Comparison of ENCODE assay signal across 24 cellular contexts in genomic region chr4:158190736-158191135, GRCh38. TPM values are rescaled to one million over a fixed set of nuclear protein-coding genes. Genes with fewer than 3 reads are reported as not detected.
"Had no signal": no experiment of that assay in that cellular context is flagged by ENCODE, and none has a peak within 500 bp of the region (broad histone marks: within the 10 kb centered on the region; RNA-seq: fewer than 3 reads in every experiment).

No MANE protein-coding gene starts in this region.

- H3K27me3 ChIP-seq: gastrocnemius medialis had no signal

- H3K4me3 ChIP-seq: coronary artery, gastrocnemius medialis, left ventricle myocardium inferior, lung, mucosa of descending colon had no signal

- ATAC-seq: activated CD8-positive, alpha-beta T cell treated with anti-CD3 and anti-CD28 coated beads for 36 hours; activated T-cell treated with anti-CD3 and anti-CD28 coated beads, Interleukin-2, amount 50 U/mL, for 4 hours; activated T-helper 17 cell treated with anti-CD3 and anti-CD28 coated beads, Interleukin-2, amount 50 U/mL, for 72 hours; effector memory CD8-positive, alpha-beta T cell; gastrocnemius medialis; mucosa of descending colon; natural killer cell treated with Interleukin-12 subunit alpha and Interleukin-12 subunit beta and Interleukin-15 and Interleukin-18, amount 100 ng/mL, for 72 hours; sciatic nerve; stimulated activated effector memory CD8-positive, alpha-beta T cell treated with anti-CD3 and anti-CD28 coated beads, Interleukin-12 subunit alpha, Interleukin-12 subunit beta, amount 100 ng/mL, for 72 hours; T-helper 17 cell; WTC11 had no signal

- H3K27ac ChIP-seq: gastrocnemius medialis, left ventricle myocardium inferior had no signal

- H3K4me1 ChIP-seq: gastrocnemius medialis had no signal

- DNase-seq: activated CD4-positive, alpha-beta T cell treated with anti-CD3 and anti-CD28 coated beads for 1 hour; activated CD4-positive, alpha-beta T cell treated with anti-CD3 and anti-CD28 coated beads, Interleukin-2, amount 10 ng/mL, durations not matched to agents 7 days and 5 days; activated CD8-positive, alpha-beta T cell treated with anti-CD3 and anti-CD28 coated beads for 36 hours; activated gamma-delta T cell treated with Interleukin-2 at 50 U/mL for 16 hours; activated naive CD4-positive, alpha-beta T cell treated with anti-CD3 and anti-CD28 coated beads, Interleukin-2, amount 50 U/mL, for 16 hours; activated T-cell treated with anti-CD3 and anti-CD28 coated beads, Interleukin-2, amount 50 U/mL, for 4 hours; amniotic stem cell; cerebellar nuclear complex; effector memory CD8-positive, alpha-beta T cell; gastrocnemius medialis; glutamatergic neuron; left ventricle myocardium inferior; mucosa of descending colon; small intestine; stimulated activated CD4-positive, alpha-beta T cell treated with anti-CD3 and anti-CD28 coated beads, Interleukin-4, amount 100 ng/mL, for 24 hours; T-helper 17 cell; trophoblast cell had no signal

- H3K9me3 ChIP-seq: gastrocnemius medialis, left ventricle myocardium inferior, mucosa of descending colon had no signal

RNA-seq across cellular contexts. Expression of gene GASK1B, which starts 17.9 kb away (rescaled TPM):
- total RNA-seq: activated CD4-positive, alpha-beta T cell treated with anti-CD3 and anti-CD28 coated beads, Interleukin-2, amount 10 ng/mL, durations not matched to agents 7 days and 5 days; activated CD8-positive, alpha-beta T cell treated with anti-CD3 and anti-CD28 coated beads for 36 hours; activated T-helper 17 cell treated with anti-CD3 and anti-CD28 coated beads, Interleukin-2, amount 50 U/mL, for 72 hours; natural killer cell treated with Interleukin-12 subunit alpha and Interleukin-12 subunit beta and Interleukin-15 and Interleukin-18, amount 100 ng/mL, for 72 hours had no signal

RNA-seq across cellular contexts. Expression of gene TMEM144, which starts 19.6 kb away (rescaled TPM):
- total RNA-seq: activated CD4-positive, alpha-beta T cell treated with anti-CD3 and anti-CD28 coated beads, Interleukin-2, amount 10 ng/mL, durations not matched to agents 7 days and 5 days had no signal
